ENCODE assay signal across 29 cellular contexts in genomic region chr13:49678172-49678914, GRCh38. TPM values are rescaled to one million over a fixed set of nuclear protein-coding genes. Genes with fewer than 3 reads are reported as not detected.
"Had no signal": no experiment of that assay in that cellular context is flagged by ENCODE, and none has a peak within 500 bp of the region (broad histone marks: within the 10 kb centered on the region; RNA-seq: fewer than 3 reads in every experiment).

No MANE protein-coding gene starts in this region.

- ATAC-seq: natural killer cell treated with Interleukin-12 subunit alpha and Interleukin-12 subunit beta and Interleukin-15 and Interleukin-18, amount 100 ng/mL, for 72 hours; sciatic nerve; stimulated activated memory B cell treated with anti-CD40 and anti-IgM and Interleukin-4, amounts not matched to agents 10 μg/mL and 1 μg/mL and 100 μg/mL, for 72 hours; stimulated activated naive CD8-positive, alpha-beta T cell treated with anti-CD3 and anti-CD28 coated beads, Interleukin-15, amount 100 ng/mL, for 72 hours; stimulated activated naive CD8-positive, alpha-beta T cell treated with anti-CD3 and anti-CD28 coated beads, Interleukin-15, Interleukin-2, amounts not matched to agents 100 U/mL and 50 U/mL, for 24 hours had no signal

- H3K9me3 Mint-ChIP-seq: naive thymus-derived CD8-positive, alpha-beta T cell; natural killer cell treated with Interleukin-12 subunit alpha and Interleukin-12 subunit beta and Interleukin-15 and Interleukin-18, amount 100 ng/mL, for 72 hours; stimulated activated memory B cell treated with anti-CD40 and anti-IgM and Interleukin-4, amounts not matched to agents 10 μg/mL and 1 μg/mL and 100 μg/mL, for 72 hours; stimulated activated naive CD8-positive, alpha-beta T cell treated with anti-CD3 and anti-CD28 coated beads, Interleukin-15, amount 100 ng/mL, for 72 hours had no signal

- H3K36me3 ChIP-seq: neutrophil, pancreas, prostate gland, right atrium auricular region, thoracic aorta, thyroid gland, vagina had no signal

- H3K27me3 ChIP-seq: neutrophil, pancreas, right atrium auricular region, spleen, suprapubic skin, thyroid gland, tibial nerve, upper lobe of left lung, vagina had no signal

- H3K9me3 ChIP-seq: neutrophil, pancreas, prostate gland, right atrium auricular region, spleen, suprapubic skin, thoracic aorta, thyroid gland, upper lobe of left lung, vagina had no signal

- H3K36me3 Mint-ChIP-seq: natural killer cell treated with Interleukin-12 subunit alpha and Interleukin-12 subunit beta and Interleukin-15 and Interleukin-18, amount 100 ng/mL, for 72 hours had no signal

- DNase-seq: nephron progenitor cell; nucleus accumbens; pancreas; retina; spleen; stimulated activated CD4-positive, alpha-beta T cell treated with anti-CD3 and anti-CD28 coated beads, Interleukin-12 subunit alpha, Interleukin-12 subunit beta, amount 100 ng/mL, for 4 hours; stimulated activated CD4-positive, alpha-beta T cell treated with anti-CD3 and anti-CD28 coated beads, Interleukin-1b, Interleukin-23, amount 100 ng/mL, for 48 hours; stimulated activated CD4-positive, alpha-beta T cell treated with anti-CD3 and anti-CD28 coated beads, Interleukin-4, amount 100 ng/mL, for 1 hour; stimulated activated CD4-positive, alpha-beta T cell treated with anti-CD3 and anti-CD28 coated beads, Interleukin-4, amount 100 ng/mL, for 4 hours; stimulated activated CD8-positive, alpha-beta memory T cell treated with anti-CD3 and anti-CD28 coated beads, Interleukin-4, amount 100 ng/mL, for 48 hours; stimulated activated naive CD8-positive, alpha-beta T cell treated with anti-CD3 and anti-CD28 coated beads, Interleukin-15, amount 100 ng/mL, for 72 hours; stimulated activated naive CD8-positive, alpha-beta T cell treated with anti-CD3 and anti-CD28 coated beads, Interleukin-15, Interleukin-2, amounts not matched to agents 100 U/mL and 50 U/mL, for 24 hours had no signal

- H3K27me3 Mint-ChIP-seq: naive thymus-derived CD8-positive, alpha-beta T cell; natural killer cell treated with Interleukin-12 subunit alpha and Interleukin-12 subunit beta and Interleukin-15 and Interleukin-18, amount 100 ng/mL, for 72 hours; stimulated activated memory B cell treated with anti-CD40 and anti-IgM and Interleukin-4, amounts not matched to agents 10 μg/mL and 1 μg/mL and 100 μg/mL, for 72 hours; stimulated activated naive CD8-positive, alpha-beta T cell treated with anti-CD3 and anti-CD28 coated beads, Interleukin-15, amount 100 ng/mL, for 72 hours had no signal

- H3K4me3 Mint-ChIP-seq: naive thymus-derived CD8-positive, alpha-beta T cell; natural killer cell treated with Interleukin-12 subunit alpha and Interleukin-12 subunit beta and Interleukin-15 and Interleukin-18, amount 100 ng/mL, for 72 hours; nephron progenitor cell; neural crest cell; stimulated activated memory B cell treated with anti-CD40 and anti-IgM and Interleukin-4, amounts not matched to agents 10 μg/mL and 1 μg/mL and 100 μg/mL, for 72 hours; stimulated activated naive CD8-positive, alpha-beta T cell treated with anti-CD3 and anti-CD28 coated beads, Interleukin-15, amount 100 ng/mL, for 72 hours had no signal

- H3K27ac ChIP-seq: neutrophil, pancreas, prostate gland, right atrium auricular region, skin epidermis, spleen, suprapubic skin, thoracic aorta, thyroid gland, tibial nerve, upper lobe of left lung, vagina had no signal

- H3K4me1 ChIP-seq: pancreas, prostate gland, right atrium auricular region, tibial nerve, upper lobe of left lung had no signal

- H3K27ac Mint-ChIP-seq: natural killer cell treated with Interleukin-12 subunit alpha and Interleukin-12 subunit beta and Interleukin-15 and Interleukin-18, amount 100 ng/mL, for 72 hours; stimulated activated memory B cell treated with anti-CD40 and anti-IgM and Interleukin-4, amounts not matched to agents 10 μg/mL and 1 μg/mL and 100 μg/mL, for 72 hours had no signal

- H3K4me3 ChIP-seq: pancreas, prostate gland, right atrium auricular region, skin epidermis, smooth muscle cell, spleen, suprapubic skin, thoracic aorta, thyroid gland, tibial nerve, upper lobe of left lung, vagina had no signal

RNA-seq across cellular contexts. Expression of gene ARL11, which starts 50.0 kb away (rescaled TPM):
- total RNA-seq: neural crest cell, osteocyte, smooth muscle cell had no signal
- polyA plus RNA-seq: smooth muscle cell had no signal
